ENCODE assay signal across 13 cellular contexts in the genomic region with DNA sequence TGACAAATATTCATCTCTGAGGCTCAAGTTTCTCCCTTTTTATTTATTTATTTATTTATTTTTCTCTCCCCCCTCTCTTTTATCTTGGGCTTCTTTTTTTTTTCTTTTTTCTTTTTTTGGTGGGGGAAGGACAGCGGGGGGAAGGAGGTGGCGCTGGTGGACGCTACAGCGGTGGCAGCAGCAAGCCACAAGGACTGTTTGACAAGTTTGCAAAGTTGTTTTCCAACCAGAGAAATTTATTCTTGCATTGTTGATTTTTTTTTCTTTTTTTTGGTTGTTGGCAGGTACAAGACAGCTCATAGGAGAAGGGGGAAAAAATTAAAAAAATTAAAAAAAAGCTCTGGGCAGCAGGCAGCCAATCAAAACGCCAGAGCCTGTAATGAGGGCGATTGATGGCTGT. TPM values are rescaled to one million over a fixed set of nuclear protein-coding genes. Genes with fewer than 3 reads are reported as not detected.
DNase-seq lines count a peak whose midpoint lies in the region; ATAC-seq and TF ChIP-seq lines count a peak whose summit lies in the region.
"Had no signal": no experiment of that assay in that cellular context is flagged by ENCODE, and none has a peak within 500 bp of the region (broad histone marks: within the 10 kb centered on the region; RNA-seq: fewer than 3 reads in every experiment).

No MANE protein-coding gene starts in this region.

- WGBS in suprapubic skin = 25% methylated on average over 6 of the region's 6 CpGs

- CTCF ChIA-PET in activated naive CD4-positive, alpha-beta T cell treated with anti-CD3 and anti-CD28 coated beads, Interleukin-2, amount 10 ng/mL, durations not matched to agents 7 days and 5 days (lab: Charles Lee) = interaction anchor here (0.7 to 11.9 kb wide), 4 partner anchors 10 to 37 kb away, joined by 3 to 140 read pairs (median 5); partner anchors contain the start of gene BCL11B

- no peak for ATAC-seq in activated T-helper 17 cell treated with anti-CD3 and anti-CD28 coated beads, Interleukin-2, amount 50 U/mL, for 72 hours (replicated peaks)
- no peak for ATAC-seq in GM18498 (IDR thresholded peaks at IDR 0.05; ENCODE audit: unreplicated experiment)

- H3K9ac ChIP-seq in iPS-18a (ENCODE audit: low read length) = no peak overlapping the region

- H3K9me3 ChIP-seq in iPS-18a (ENCODE audit: control insufficient read depth, low read depth, low read length) = no peaks in the 10 kb centered on the region
- no peaks in the 10 kb centered on the region for H3K9me3 ChIP-seq in suprapubic skin
- H3K9me3 ChIP-seq: ovary had no signal

- no peak for TF ChIP-seq POLR2A in suprapubic skin (IDR thresholded peaks at IDR 0.05)

- no peak for DNase-seq in activated naive CD4-positive, alpha-beta T cell treated with anti-CD3 and anti-CD28 coated beads, Interleukin-2, amount 10 ng/mL, durations not matched to agents 7 days and 5 days
- no peak for DNase-seq in activated naive CD4-positive, alpha-beta T cell (lab: John Stamatoyannopoulos, UW)
- DNase-seq in suprapubic skin (ENCODE audit: low spot score in 2 of 2) (no peak), A172 (ENCODE audit: low spot score) (no peak), NCI-H526 treated with DMSO at 0.1 percent for 48 hours (lab: John Stamatoyannopoulos, UW) (no peak)
- DNase-seq: GOT3, KG1, NCI-H2227 treated with DMSO at 0.1 percent for 48 hours, SHP77 treated with DMSO at 0.1 percent for 48 hours had no signal

- H3K27ac ChIP-seq in iPS-18a (ENCODE audit: low read length) (no peak overlapping the region), suprapubic skin (peak overlapping the region; percentile 79)
- H3K27ac ChIP-seq: ovary had no signal

- H3K9me3 Mint-ChIP-seq in activated naive CD4-positive, alpha-beta T cell treated with anti-CD3 and anti-CD28 coated beads, Interleukin-2, amount 10 ng/mL, durations not matched to agents 7 days and 5 days = no peaks in the 10 kb centered on the region
- no peaks in the 10 kb centered on the region for H3K9me3 Mint-ChIP-seq in activated T-helper 17 cell treated with anti-CD3 and anti-CD28 coated beads, Interleukin-2, amount 50 U/mL, for 72 hours

- H3K4me3 Mint-ChIP-seq in activated naive CD4-positive, alpha-beta T cell treated with anti-CD3 and anti-CD28 coated beads, Interleukin-2, amount 10 ng/mL, durations not matched to agents 7 days and 5 days = peak overlapping the region; percentile 81
- H3K4me3 Mint-ChIP-seq in activated T-helper 17 cell treated with anti-CD3 and anti-CD28 coated beads, Interleukin-2, amount 50 U/mL, for 72 hours = peak overlapping the region; percentile 96

- H3K4me1 ChIP-seq in iPS-18a (ENCODE audit: control insufficient read depth, low read depth, low read length) (peaks cover 26% of the 10 kb centered on the region), suprapubic skin (peaks cover 70% of the 10 kb centered on the region)

- H3K36me3 ChIP-seq in iPS-18a (ENCODE audit: control insufficient read depth, low read depth, low read length) (no peaks in the 10 kb centered on the region), suprapubic skin (no peaks in the 10 kb centered on the region)
- H3K36me3 ChIP-seq: ovary had no signal

- H3K27me3 ChIP-seq in iPS-18a (ENCODE audit: control insufficient read depth, insufficient read depth, low read length) = no peaks in the 10 kb centered on the region
- H3K27me3 ChIP-seq in suprapubic skin = peaks cover 10% of the 10 kb centered on the region
- H3K27me3 ChIP-seq: ovary had no signal

- no peaks in the 10 kb centered on the region for H3K27me3 Mint-ChIP-seq in activated naive CD4-positive, alpha-beta T cell treated with anti-CD3 and anti-CD28 coated beads, Interleukin-2, amount 10 ng/mL, durations not matched to agents 7 days and 5 days
- no peaks in the 10 kb centered on the region for H3K27me3 Mint-ChIP-seq in activated T-helper 17 cell treated with anti-CD3 and anti-CD28 coated beads, Interleukin-2, amount 50 U/mL, for 72 hours

- H3K4me3 ChIP-seq in iPS-18a (ENCODE audit: low read length) (peak overlapping the region; percentile 61), suprapubic skin (peak overlapping the region; percentile 14)
- H3K4me3 ChIP-seq: ovary had no signal

- no peak for TF ChIP-seq EP300 in suprapubic skin (IDR thresholded peaks at IDR 0.05)

- H3K4me1 Mint-ChIP-seq in activated naive CD4-positive, alpha-beta T cell treated with anti-CD3 and anti-CD28 coated beads, Interleukin-2, amount 10 ng/mL, durations not matched to agents 7 days and 5 days = peaks cover 97% of the 10 kb centered on the region
- H3K4me1 Mint-ChIP-seq in activated T-helper 17 cell treated with anti-CD3 and anti-CD28 coated beads, Interleukin-2, amount 50 U/mL, for 72 hours = peaks cover 74% of the 10 kb centered on the region

- TF ChIP-seq CTCF in suprapubic skin (IDR thresholded peaks at IDR 0.05) = no peak

- peaks cover 73% of the 10 kb centered on the region for H3K36me3 Mint-ChIP-seq in activated naive CD4-positive, alpha-beta T cell treated with anti-CD3 and anti-CD28 coated beads, Interleukin-2, amount 10 ng/mL, durations not matched to agents 7 days and 5 days
- H3K36me3 Mint-ChIP-seq in activated T-helper 17 cell treated with anti-CD3 and anti-CD28 coated beads, Interleukin-2, amount 50 U/mL, for 72 hours (ENCODE audit: low read depth) = peaks cover 93% of the 10 kb centered on the region

- peak overlapping the region; percentile 97 for H3K27ac Mint-ChIP-seq in activated naive CD4-positive, alpha-beta T cell treated with anti-CD3 and anti-CD28 coated beads, Interleukin-2, amount 10 ng/mL, durations not matched to agents 7 days and 5 days
- peak overlapping the region; percentile 88 for H3K27ac Mint-ChIP-seq in activated T-helper 17 cell treated with anti-CD3 and anti-CD28 coated beads, Interleukin-2, amount 50 U/mL, for 72 hours

RNA-seq across cellular contexts. Expression of gene BCL11B, which starts 36.4 kb away (rescaled TPM):
- total RNA-seq in activated T-helper 17 cell treated with anti-CD3 and anti-CD28 coated beads, Interleukin-2, amount 50 U/mL, for 72 hours = 10 to 100 TPM; 51.4 to 52.9 TPM
- 10 to 100 TPM; 35.9 to 53.8 (median 47.5) TPM for total RNA-seq in suprapubic skin
- 0.02 TPM in 2 replicates for total RNA-seq in A172 (2014; rRNA removed; shearing (Covaris generic))

Comparison
In these comparisons a context has a peak if more than half of its experiments do, and no peak if none do; other contexts are left out.
1. RNA of gene BCL11B, which starts 36.4 kb away (total RNA-seq): 35.9 to 53.8 TPM in suprapubic skin and 51.4 to 52.9 TPM in activated T-helper 17 cell treated with anti-CD3 and anti-CD28 coated beads, Interleukin-2, amount 50 U/mL, for 72 hours; 0.02 TPM in A172; every median in the first group is over 10 times any median in the second.